ENCODE assay signal across 1 cellular context in the genomic region with DNA sequence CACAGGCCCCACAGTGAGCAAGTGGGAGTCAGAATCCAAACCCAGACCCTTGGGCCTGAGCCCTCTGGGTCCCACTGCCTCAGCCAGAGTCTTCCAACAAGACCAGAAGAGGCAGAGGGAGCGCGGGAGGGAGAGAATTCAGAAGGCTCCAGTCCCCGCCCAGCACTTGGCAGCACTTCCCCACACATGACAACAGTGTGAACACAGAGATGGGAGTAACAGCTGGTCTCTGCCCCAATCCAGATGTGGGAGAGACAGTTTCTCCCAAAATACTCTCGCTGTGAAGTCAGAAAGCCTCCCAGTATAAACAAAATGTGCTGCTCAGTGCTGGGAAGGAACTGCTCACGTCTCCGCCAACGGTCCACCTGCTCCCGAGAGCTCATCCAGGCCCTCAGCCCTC.
TF ChIP-seq lines count a peak whose summit lies in the region.

No MANE protein-coding gene starts in this region.

TF ChIP-seq in SK-N-SH treated with all-trans-retinoic acid at 6 μM for 48 hours, 23 proteins besides CTCF, POLR2A, EP300 and RAD21 (continued from another document):
- TF ChIP-seq, protein P1, sequence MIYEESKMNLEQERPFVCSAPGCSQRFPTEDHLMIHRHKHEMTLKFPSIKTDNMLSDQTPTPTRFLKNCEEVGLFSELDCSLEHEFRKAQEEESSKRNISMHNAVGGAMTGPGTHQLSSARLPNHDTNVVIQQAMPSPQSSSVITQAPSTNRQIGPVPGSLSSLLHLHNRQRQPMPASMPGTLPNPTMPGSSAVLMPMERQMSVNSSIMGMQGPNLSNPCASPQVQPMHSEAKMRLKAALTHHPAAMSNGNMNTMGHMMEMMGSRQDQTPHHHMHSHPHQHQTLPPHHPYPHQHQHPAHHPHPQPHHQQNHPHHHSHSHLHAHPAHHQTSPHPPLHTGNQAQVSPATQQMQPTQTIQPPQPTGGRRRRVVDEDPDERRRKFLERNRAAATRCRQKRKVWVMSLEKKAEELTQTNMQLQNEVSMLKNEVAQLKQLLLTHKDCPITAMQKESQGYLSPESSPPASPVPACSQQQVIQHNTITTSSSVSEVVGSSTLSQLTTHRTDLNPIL (CRISPR knock-in tag; IDR thresholded peaks at IDR 0.05; ENCODE audit: low read depth) = no peak
- TF ChIP-seq, protein P2, sequence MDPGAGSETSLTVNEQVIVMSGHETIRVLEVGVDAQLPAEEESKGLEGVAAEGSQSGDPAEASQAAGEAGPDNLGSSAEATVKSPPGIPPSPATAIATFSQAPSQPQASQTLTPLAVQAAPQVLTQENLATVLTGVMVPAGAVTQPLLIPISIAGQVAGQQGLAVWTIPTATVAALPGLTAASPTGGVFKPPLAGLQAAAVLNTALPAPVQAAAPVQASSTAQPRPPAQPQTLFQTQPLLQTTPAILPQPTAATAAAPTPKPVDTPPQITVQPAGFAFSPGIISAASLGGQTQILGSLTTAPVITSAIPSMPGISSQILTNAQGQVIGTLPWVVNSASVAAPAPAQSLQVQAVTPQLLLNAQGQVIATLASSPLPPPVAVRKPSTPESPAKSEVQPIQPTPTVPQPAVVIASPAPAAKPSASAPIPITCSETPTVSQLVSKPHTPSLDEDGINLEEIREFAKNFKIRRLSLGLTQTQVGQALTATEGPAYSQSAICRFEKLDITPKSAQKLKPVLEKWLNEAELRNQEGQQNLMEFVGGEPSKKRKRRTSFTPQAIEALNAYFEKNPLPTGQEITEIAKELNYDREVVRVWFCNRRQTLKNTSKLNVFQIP (CRISPR knock-in tag; IDR thresholded peaks at IDR 0.05; ENCODE audit: borderline replicate concordance, low read depth) = no peak
- TF ChIP-seq ZFP30 (CRISPR knock-in tag; IDR thresholded peaks at IDR 0.05) = no peak
- TF ChIP-seq OSR1 (CRISPR knock-in tag; IDR thresholded peaks at IDR 0.05) = no peak
- TF ChIP-seq ZC3H10 (CRISPR knock-in tag; IDR thresholded peaks at IDR 0.05) = no peak
- no peak for TF ChIP-seq ARNTL (CRISPR knock-in tag; IDR thresholded peaks at IDR 0.05; ENCODE audit: borderline replicate concordance, low read depth)
- TF ChIP-seq ZNF565 (CRISPR knock-in tag; conservative IDR thresholded peaks at IDR 0.05; ENCODE audit: low read depth) = no peak
